Comparison of ENCODE assay signal across 22 cellular contexts in the genomic region with DNA sequence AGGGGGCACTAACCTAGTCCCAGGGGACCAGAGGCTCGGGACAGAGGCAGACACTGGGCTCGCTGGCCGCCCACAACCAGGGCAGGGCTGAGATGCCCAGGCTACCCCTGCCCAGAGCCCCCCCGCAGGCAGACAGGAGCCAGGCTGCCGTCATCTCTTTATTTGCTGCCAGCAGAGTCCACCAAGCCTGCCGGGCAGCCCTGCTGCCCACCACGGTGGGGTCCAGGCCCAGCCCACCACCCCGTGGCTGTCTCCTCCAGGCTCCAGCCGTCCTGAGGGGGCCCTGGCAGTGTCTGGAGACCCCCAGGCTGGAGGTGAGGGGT. TPM values are rescaled to one million over a fixed set of nuclear protein-coding genes. Genes with fewer than 3 reads are reported as not detected.
"Had no signal": no experiment of that assay in that cellular context is flagged by ENCODE, and none has a peak within 500 bp of the region (broad histone marks: within the 10 kb centered on the region; RNA-seq: fewer than 3 reads in every experiment).

No MANE protein-coding gene starts in this region.

- H3K27me3 ChIP-seq: esophagus squamous epithelium, gastroesophageal sphincter, neural progenitor cell, pancreas, spleen, transverse colon had no signal

- FAIRE-seq: colon, pancreas had no signal

- H3K4me3 ChIP-seq: esophagus squamous epithelium, gastroesophageal sphincter, left ventricle myocardium inferior, lung, neural progenitor cell, pancreas, prostate gland, spleen, thoracic aorta, transverse colon had no signal

- H3K36me3 ChIP-seq: neural progenitor cell, pancreas, prostate gland, thoracic aorta, transverse colon had no signal

- H3K4me1 ChIP-seq: neural progenitor cell, pancreas, prostate gland, transverse colon had no signal

- H3K9ac ChIP-seq: neural progenitor cell had no signal

- H3K4me2 ChIP-seq: neural progenitor cell had no signal

- H2AFZ ChIP-seq: neural progenitor cell had no signal

- ATAC-seq: gastroesophageal sphincter had no signal

- H3K27ac ChIP-seq: esophagus squamous epithelium, left ventricle myocardium inferior, neural progenitor cell, pancreas, prostate gland, spleen, transverse colon had no signal

- DNase-seq: esophagus squamous epithelium; foreskin fibroblast; glutamatergic neuron; islet precursor cell; left ventricle myocardium inferior; mesenchymal stem cell; occipital lobe; spleen; stimulated activated CD4-positive, alpha-beta T cell treated with anti-CD3 and anti-CD28 coated beads, Interleukin-15, amount 100 ng/mL, for 24 hours; stimulated activated CD4-positive, alpha-beta T cell treated with anti-CD3 and anti-CD28 coated beads, Interleukin-1b, Interleukin-23, amount 100 ng/mL, for 48 hours; stimulated activated naive CD4-positive, alpha-beta T cell treated with Interleukin-2 at 50 U/mL for 16 hours; transverse colon had no signal

- H3K9me3 ChIP-seq: esophagus squamous epithelium, gastroesophageal sphincter, left ventricle myocardium inferior, pancreas, prostate gland, thoracic aorta, transverse colon had no signal

RNA-seq across cellular contexts. Expression of a gene that starts 5.0 kb away (rescaled TPM):
- total RNA-seq: epithelial cell of proximal tubule, gastroesophageal sphincter, left ventricle myocardium inferior, occipital lobe, renal cortical epithelial cell, skeletal muscle tissue, thoracic aorta had no signal

RNA-seq across cellular contexts. Expression of a gene that starts 41.3 kb away (rescaled TPM):
- total RNA-seq: epithelial cell of proximal tubule, occipital lobe, renal cortical epithelial cell, skeletal muscle tissue had no signal
